In genomic region chr19:16153582-16154336, GRCh38 we compare ENCODE assay signal across 1 cellular context.
TF ChIP-seq lines count a peak whose summit lies in the region.

No MANE protein-coding gene starts in this region.

TF ChIP-seq in K562, 482 proteins besides CTCF, POLR2A, EP300 and RAD21:
- TF ChIP-seq C11orf30 (IDR thresholded peaks at IDR 0.05; ENCODE audit: low read depth) (peak; percentile 48), RBM22 (IDR thresholded peaks at IDR 0.05; ENCODE audit: low read depth, low read length, poor library complexity, severe bottlenecking) (no peak), MAFK (IDR thresholded peaks at IDR 0.05; ENCODE audit: low read length) (peak; percentile 22; the same call in 1 of the 2 replicates), MIER1 (IDR thresholded peaks at IDR 0.05; ENCODE audit: low read depth) (peak; percentile 84), BHLHE40 (IDR thresholded peaks at IDR 0.05; ENCODE audit: low read length) (peak; percentile 87), POLR2G (IDR thresholded peaks at IDR 0.05; ENCODE audit: low read depth, low read length) (no peak), ZNF316 (IDR thresholded peaks at IDR 0.05) (peak; percentile 70), HINFP (tag; conservative IDR thresholded peaks at IDR 0.05; ENCODE audit: low read depth) (no peak), ZBTB5 (IDR thresholded peaks at IDR 0.05) (no peak), NRF1 (conservative IDR thresholded peaks at IDR 0.05 in 1 of 2, IDR thresholded peaks at IDR 0.05 in 1 of 2) (peak; percentile 67), SRF (CRISPR knock-in tag; IDR thresholded peaks at IDR 0.05) (peak in 1 of 2 experiments; percentile 93; a peak in 3 of 4 replicates)
TF ChIP-seq in K562: peak in this region for 7.
